ENCODE assay signal across 9 cellular contexts in genomic region chr15:33126559-33127290, GRCh38.
DNase-seq lines count a peak whose midpoint lies in the region; ATAC-seq and TF ChIP-seq lines count a peak whose summit lies in the region.
"Had no signal": no experiment of that assay in that cellular context is flagged by ENCODE, and none has a peak within 500 bp of the region (broad histone marks: within the 10 kb centered on the region; RNA-seq: fewer than 3 reads in every experiment).

No MANE protein-coding gene starts in this region.

- peak overlapping the region in 2 of 4 donors; percentile 22 to 67 for H3K4me3 Mint-ChIP-seq in CD4-positive, CD25-positive, alpha-beta regulatory T cell
- H3K4me3 Mint-ChIP-seq in activated naive CD8-positive, alpha-beta T cell treated with anti-CD3 and anti-CD28 coated beads, Interleukin-2, amount 50 U/mL, for 24 hours: peak overlapping the region; percentile 32
- no peak overlapping the region for H3K4me3 Mint-ChIP-seq in glutamatergic neuron (ENCODE audit: unreplicated experiment)

- no peaks in the 10 kb centered on the region for H3K9me3 ChIP-seq in CD4-positive, CD25-positive, alpha-beta regulatory T cell (ENCODE audit: control insufficient read depth in 2 of 2, low read length in 2 of 2)
- no peaks in the 10 kb centered on the region for H3K9me3 ChIP-seq in RWPE2 (ENCODE audit: severe bottlenecking)
- H3K9me3 ChIP-seq: neutrophil had no signal

- no peaks in the 10 kb centered on the region for H3K27me3 ChIP-seq in CD4-positive, CD25-positive, alpha-beta regulatory T cell (ENCODE audit: control insufficient read depth, insufficient read depth, low read length)
- H3K27me3 ChIP-seq in RWPE2 (ENCODE audit: insufficient read depth, poor library complexity, severe bottlenecking): no peaks in the 10 kb centered on the region
- H3K27me3 ChIP-seq: neutrophil had no signal

- peak; percentile 58 to 66 for ATAC-seq in CD4-positive, CD25-positive, alpha-beta regulatory T cell (ENCODE audit: low read depth in 2 of 2)
- peak; percentile 96 for ATAC-seq in RWPE2 (ENCODE audit: low read depth)
- ATAC-seq in activated naive CD8-positive, alpha-beta T cell treated with anti-CD3 and anti-CD28 coated beads, Interleukin-2, amount 50 U/mL, for 24 hours: no peak

- peaks cover 7% of the 10 kb centered on the region for H3K4me1 ChIP-seq in CD4-positive, CD25-positive, alpha-beta regulatory T cell (ENCODE audit: control insufficient read depth, insufficient read depth, low read length, poor library complexity, severe bottlenecking)
- H3K4me1 ChIP-seq in RWPE2 (ENCODE audit: insufficient read depth, poor library complexity, severe bottlenecking): peaks cover 19% of the 10 kb centered on the region

- no peak for TF ChIP-seq CTCF in RWPE2 (IDR thresholded peaks at IDR 0.05; ENCODE audit: poor library complexity, severe bottlenecking)
- TF ChIP-seq CTCF in glutamatergic neuron (IDR thresholded peaks at IDR 0.05; ENCODE audit: partially characterized antibody, unreplicated experiment): no peak

- peak overlapping the region in 1 of 3 donors; percentile 83 for H3K27ac Mint-ChIP-seq in CD4-positive, CD25-positive, alpha-beta regulatory T cell
- peak overlapping the region; percentile 57 for H3K27ac Mint-ChIP-seq in activated naive CD8-positive, alpha-beta T cell treated with anti-CD3 and anti-CD28 coated beads, Interleukin-2, amount 50 U/mL, for 24 hours
- H3K27ac Mint-ChIP-seq in glutamatergic neuron (ENCODE audit: unreplicated experiment): no peak overlapping the region

- H3K27me3 Mint-ChIP-seq in CD4-positive, CD25-positive, alpha-beta regulatory T cell: peaks cover 5% of the 10 kb centered on the region
- no peaks in the 10 kb centered on the region for H3K27me3 Mint-ChIP-seq in activated naive CD8-positive, alpha-beta T cell treated with anti-CD3 and anti-CD28 coated beads, Interleukin-2, amount 50 U/mL, for 24 hours
- H3K27me3 Mint-ChIP-seq in glutamatergic neuron (ENCODE audit: unreplicated experiment): peaks cover 1% of the 10 kb centered on the region

- no peaks in the 10 kb centered on the region for H3K36me3 ChIP-seq in CD4-positive, CD25-positive, alpha-beta regulatory T cell (ENCODE audit: control insufficient read depth, insufficient read depth, low read length)
- no peaks in the 10 kb centered on the region for H3K36me3 ChIP-seq in RWPE2 (ENCODE audit: low read depth)
- H3K36me3 ChIP-seq: neutrophil had no signal

- H3K27ac ChIP-seq in CD4-positive, CD25-positive, alpha-beta regulatory T cell (ENCODE audit: insufficient read depth, low read length, poor library complexity, severe bottlenecking): no peak overlapping the region
- peak overlapping the region; percentile 61 for H3K27ac ChIP-seq in RWPE2 (ENCODE audit: poor library complexity, severe bottlenecking)
- H3K27ac ChIP-seq: neutrophil had no signal

- no peak overlapping the region for H3K4me3 ChIP-seq in CD4-positive, CD25-positive, alpha-beta regulatory T cell (ENCODE audit: low read depth, low read length)
- no peak overlapping the region for H3K4me3 ChIP-seq in RWPE2 (ENCODE audit: severe bottlenecking)

- H3K4me1 Mint-ChIP-seq in CD4-positive, CD25-positive, alpha-beta regulatory T cell: peaks cover 4 to 20% (median 14%) of the 10 kb centered on the region in 4 donors
- H3K4me1 Mint-ChIP-seq in activated naive CD8-positive, alpha-beta T cell treated with anti-CD3 and anti-CD28 coated beads, Interleukin-2, amount 50 U/mL, for 24 hours: peaks cover 24% of the 10 kb centered on the region
- H3K4me1 Mint-ChIP-seq in glutamatergic neuron (ENCODE audit: low read depth, unreplicated experiment): no peaks in the 10 kb centered on the region

- peaks cover 0 to 2% (median 0%) of the 10 kb centered on the region in 7 donors for H3K9me3 Mint-ChIP-seq in CD4-positive, CD25-positive, alpha-beta regulatory T cell
- peaks cover 4% of the 10 kb centered on the region for H3K9me3 Mint-ChIP-seq in activated naive CD8-positive, alpha-beta T cell treated with anti-CD3 and anti-CD28 coated beads, Interleukin-2, amount 50 U/mL, for 24 hours
- H3K9me3 Mint-ChIP-seq in glutamatergic neuron (ENCODE audit: unreplicated experiment): no peaks in the 10 kb centered on the region

- H3K36me3 Mint-ChIP-seq in CD4-positive, CD25-positive, alpha-beta regulatory T cell: no peaks in the 10 kb centered on the region
- H3K36me3 Mint-ChIP-seq in activated naive CD8-positive, alpha-beta T cell treated with anti-CD3 and anti-CD28 coated beads, Interleukin-2, amount 50 U/mL, for 24 hours (ENCODE audit: low read depth): no peaks in the 10 kb centered on the region
- no peaks in the 10 kb centered on the region for H3K36me3 Mint-ChIP-seq in glutamatergic neuron (ENCODE audit: unreplicated experiment)

- DNase-seq in CD4-positive, CD25-positive, alpha-beta regulatory T cell: peak in 2 of 3 donors; percentile 27 to 30
- peak; percentile 3 to 8 for DNase-seq in Kasumi-1 (lab: John Stamatoyannopoulos, UW)
- DNase-seq in RWPE2 (ENCODE audit: low spot score): peak; percentile 94
- peak; percentile 64 for DNase-seq in activated naive CD8-positive, alpha-beta T cell treated with anti-CD3 and anti-CD28 coated beads, Interleukin-2, amount 50 U/mL, for 24 hours
- peak; percentile 50 for DNase-seq in iPS-NIHi7 (ENCODE audit: extremely low spot score)
- peak; percentile 23 to 52 (median 38) for DNase-seq in stimulated activated CD4-positive, alpha-beta T cell treated with anti-CD3 and anti-CD28 coated beads, Interleukin-1b, Interleukin-23, amount 100 ng/mL, for 24 hours (ENCODE audit: low read depth in 4 of 4, low spot score in 1 of 4)
- no peak for DNase-seq in glutamatergic neuron
- no peak for DNase-seq in NK-92 (lab: John Stamatoyannopoulos, UW; ENCODE audit: unreplicated experiment)

Comparison
In these comparisons a context has a peak if more than half of its experiments do, and no peak if none do; other contexts are left out.
1. DNase-seq: peak in CD4-positive, CD25-positive, alpha-beta regulatory T cell (2 of 3), Kasumi-1 (2 of 2), RWPE2 (single experiment), activated naive CD8-positive, alpha-beta T cell treated with anti-CD3 and anti-CD28 coated beads, Interleukin-2, amount 50 U/mL, for 24 hours (single experiment), iPS-NIHi7 (single experiment) and stimulated activated CD4-positive, alpha-beta T cell treated with anti-CD3 and anti-CD28 coated beads, Interleukin-1b, Interleukin-23, amount 100 ng/mL, for 24 hours (4 of 4); none in glutamatergic neuron (single experiment) and NK-92 (single experiment).